In genomic region chr10:15096661-15097010, GRCh38 we compare ENCODE assay signal across 8 cellular contexts. TPM values are rescaled to one million over a fixed set of nuclear protein-coding genes. Genes with fewer than 3 reads are reported as not detected.
DNase-seq lines count a peak whose midpoint lies in the region; ATAC-seq and TF ChIP-seq lines count a peak whose summit lies in the region.

No MANE protein-coding gene starts in this region.

- TF ChIP-seq CTCF in WI38 (IDR thresholded peaks at IDR 0.05; ENCODE audit: low read depth, low read length): no peak
- TF ChIP-seq CTCF in hepatocyte (IDR thresholded peaks at IDR 0.05; ENCODE audit: poor library complexity): no peak

- no peaks in the 10 kb centered on the region for H3K9me2 ChIP-seq in hepatocyte (replicated peaks; ENCODE audit: insufficient read depth)

- H3K36me3 Mint-ChIP-seq in stimulated activated naive B cell treated with anti-CD40 and anti-IgM and Interleukin-4, amounts not matched to agents 10 μg/mL and 1 μg/mL and 100 μg/mL, for 72 hours: peaks cover 8 to 23% of the 10 kb centered on the region in 2 donors

- no peaks in the 10 kb centered on the region for H3K36me3 ChIP-seq in hepatocyte (replicated peaks; ENCODE audit: insufficient read depth, low read depth)

- H3K27ac Mint-ChIP-seq in stimulated activated naive B cell treated with anti-CD40 and anti-IgM and Interleukin-4, amounts not matched to agents 10 μg/mL and 1 μg/mL and 100 μg/mL, for 72 hours: peak overlapping the region; percentile 97

- no peaks in the 10 kb centered on the region for H3K9me3 ChIP-seq in hepatocyte (ENCODE audit: low read depth)

- H4K20me1 ChIP-seq in hepatocyte (ENCODE audit: insufficient read depth, poor library complexity, severe bottlenecking): no peaks in the 10 kb centered on the region

- peaks cover 13% of the 10 kb centered on the region for H3K4me1 ChIP-seq in hepatocyte (ENCODE audit: insufficient read depth)

- ATAC-seq in GM18505 (IDR thresholded peaks at IDR 0.05; ENCODE audit: unreplicated experiment): peak; percentile 17
- peak; percentile 16 for ATAC-seq in HG02763 (IDR thresholded peaks at IDR 0.05; ENCODE audit: unreplicated experiment)
- peak; percentile 26 to 32 for ATAC-seq in stimulated activated naive B cell treated with anti-CD40 and anti-IgM and Interleukin-4, amounts not matched to agents 10 μg/mL and 1 μg/mL and 100 μg/mL, for 72 hours (replicated peaks)

- H3K4me3 ChIP-seq in WI38 (ENCODE audit: low read depth, low read length) (peak overlapping the region; percentile 87), hepatocyte (peak overlapping the region; percentile 54)

- no peaks in the 10 kb centered on the region for H3K27me3 ChIP-seq in hepatocyte

- H3K79me2 ChIP-seq in hepatocyte: peaks cover 39% of the 10 kb centered on the region

- 2% methylated on average over 11 of the region's 11 CpGs for WGBS in hepatocyte (ENCODE audit: low lambda C conversion rate, missing lambda C conversion rate)

- H3K4me1 Mint-ChIP-seq in stimulated activated naive B cell treated with anti-CD40 and anti-IgM and Interleukin-4, amounts not matched to agents 10 μg/mL and 1 μg/mL and 100 μg/mL, for 72 hours: peaks cover 16 to 36% of the 10 kb centered on the region in 2 donors

- TF ChIP-seq POLR2A in GM18505 (IDR thresholded peaks at IDR 0.05; ENCODE audit: borderline replicate concordance, extremely low read depth, insufficient read depth, insufficient read length): no peak

- H3K9me3 Mint-ChIP-seq in stimulated activated naive B cell treated with anti-CD40 and anti-IgM and Interleukin-4, amounts not matched to agents 10 μg/mL and 1 μg/mL and 100 μg/mL, for 72 hours: peaks cover 0 to 5% of the 10 kb centered on the region in 2 donors

- peak overlapping the region; percentile 88 for H3K4me2 ChIP-seq in hepatocyte

- peak overlapping the region; percentile 89 for H2AFZ ChIP-seq in hepatocyte

- peaks cover 0 to 5% of the 10 kb centered on the region in 2 donors for H3K27me3 Mint-ChIP-seq in stimulated activated naive B cell treated with anti-CD40 and anti-IgM and Interleukin-4, amounts not matched to agents 10 μg/mL and 1 μg/mL and 100 μg/mL, for 72 hours

- DNase-seq in hepatocyte (ENCODE audit: low spot score) (no peak), A172 (ENCODE audit: low spot score) (no peak), AG20443 (ENCODE audit: low spot score) (no peak), medulla oblongata (ENCODE audit: extremely low spot score) (no peak)
- no peak for DNase-seq in stimulated activated naive B cell treated with anti-CD40 and anti-IgM and Interleukin-4, amounts not matched to agents 10 μg/mL and 1 μg/mL and 100 μg/mL, for 72 hours

- peak overlapping the region; percentile 90 to 96 for H3K4me3 Mint-ChIP-seq in stimulated activated naive B cell treated with anti-CD40 and anti-IgM and Interleukin-4, amounts not matched to agents 10 μg/mL and 1 μg/mL and 100 μg/mL, for 72 hours

- H3K27ac ChIP-seq in hepatocyte: peak overlapping the region; percentile 97

RNA-seq across cellular contexts. Expression of gene RPP38, which starts 0.5 kb away (rescaled TPM):
- 13.9 and 18.2 TPM in 2 replicates for total RNA-seq in hepatocyte
- 26.4 and 27.3 TPM in 2 replicates for polyA plus RNA-seq in hepatocyte
- 21.0 and 24.9 TPM in 2 replicates for total RNA-seq in A172 (2014; rRNA removed; shearing (Covaris generic))

RNA-seq across cellular contexts. Expression of gene ACBD7, which starts 8.1 kb away (rescaled TPM):
- 1.8 and 1.9 TPM in 2 replicates for total RNA-seq in hepatocyte
- polyA plus RNA-seq in hepatocyte: 0.36 and 0.38 TPM in 2 replicates
- total RNA-seq in A172 (2014; rRNA removed; shearing (Covaris generic)): 3.7 and 9.3 TPM in 2 replicates

RNA-seq across cellular contexts. Expression of gene OLAH, which starts 52.9 kb away (rescaled TPM):
- total RNA-seq in hepatocyte: not detected in 2 replicates
- not detected in 2 replicates for polyA plus RNA-seq in hepatocyte
- not detected in 2 replicates for total RNA-seq in A172 (2014; rRNA removed; shearing (Covaris generic))
